10 cellular contexts compared by ENCODE assay signal in genomic region chr21:39660191-39660590, GRCh38. TPM values are rescaled to one million over a fixed set of nuclear protein-coding genes. Genes with fewer than 3 reads are reported as not detected.
DNase-seq lines count a peak whose midpoint lies in the region; ATAC-seq and TF ChIP-seq lines count a peak whose summit lies in the region.
"Had no signal": no experiment of that assay in that cellular context is flagged by ENCODE, and none has a peak within 500 bp of the region (broad histone marks: within the 10 kb centered on the region; RNA-seq: fewer than 3 reads in every experiment).

No MANE protein-coding gene starts in this region.

- H3K4me3 ChIP-seq in neural progenitor cell = no peak overlapping the region
- H3K4me3 ChIP-seq: skin epidermis had no signal

- no peak overlapping the region for H3K9ac ChIP-seq in neural progenitor cell

- no peaks in the 10 kb centered on the region for H4K20me1 ChIP-seq in neural progenitor cell (ENCODE audit: low read depth)

- no peak for TF ChIP-seq CTCF in mesothelial cell of epicardium (IDR thresholded peaks at IDR 0.05; ENCODE audit: unreplicated experiment)
- no peak for TF ChIP-seq CTCF in neural progenitor cell (IDR thresholded peaks at IDR 0.05)

- H3K4me1 ChIP-seq in neural progenitor cell = peaks cover 12% of the 10 kb centered on the region

- H3K4me1 Mint-ChIP-seq in mesothelial cell of epicardium (peaks cover 28% of the 10 kb centered on the region), neural progenitor cell (peaks cover 14% of the 10 kb centered on the region)

- no peaks in the 10 kb centered on the region for H3K36me3 ChIP-seq in neural progenitor cell

- no peaks in the 10 kb centered on the region for H3K9me3 ChIP-seq in neural progenitor cell (ENCODE audit: low read depth)

- no peaks in the 10 kb centered on the region for H3F3A ChIP-seq in neural progenitor cell (ENCODE audit: low read depth)

- DNase-seq in COR-L47 (lab: John Stamatoyannopoulos, UW) (peak; percentile 95), NCI-H1105 (lab: John Stamatoyannopoulos, UW) (peak; percentile 84), astrocyte of the hippocampus (ENCODE audit: low read depth, low spot score) (peak; percentile 68), mesothelial cell of epicardium (ENCODE audit: low spot score in 2 of 2, unreplicated experiment in 2 of 2) (no peak), neural progenitor cell (ENCODE audit: low spot score) (no peak)
- DNase-seq: activated naive CD4-positive, alpha-beta T cell had no signal

- no peak overlapping the region for H3K4me2 ChIP-seq in neural progenitor cell

- H3K27ac ChIP-seq in neural progenitor cell = no peak overlapping the region
- H3K27ac ChIP-seq: skin epidermis had no signal

- H3K27me3 ChIP-seq in neural progenitor cell = no peaks in the 10 kb centered on the region

- H3K36me3 Mint-ChIP-seq in mesothelial cell of epicardium (peaks cover 25% of the 10 kb centered on the region), neural progenitor cell (peaks cover 8% of the 10 kb centered on the region)

- ATAC-seq in GM21786 (IDR thresholded peaks at IDR 0.05; ENCODE audit: unreplicated experiment) (no peak), HG03439 (IDR thresholded peaks at IDR 0.05; ENCODE audit: unreplicated experiment) (no peak), HG03354 (IDR thresholded peaks at IDR 0.05; ENCODE audit: poor library complexity, severe bottlenecking, unreplicated experiment) (no peak)

- no peaks in the 10 kb centered on the region for H3K79me2 ChIP-seq in neural progenitor cell (ENCODE audit: low read depth)

- no peak overlapping the region for H2AFZ ChIP-seq in neural progenitor cell (replicated peaks)

- H3K27ac Mint-ChIP-seq in mesothelial cell of epicardium (peak overlapping the region; percentile 97), neural progenitor cell (no peak overlapping the region)

- no peaks in the 10 kb centered on the region for H3K9me3 Mint-ChIP-seq in mesothelial cell of epicardium
- peaks cover 2% of the 10 kb centered on the region for H3K9me3 Mint-ChIP-seq in neural progenitor cell

- H3K4me3 Mint-ChIP-seq in mesothelial cell of epicardium (peak overlapping the region; percentile 5), neural progenitor cell (no peak overlapping the region)

- no peaks in the 10 kb centered on the region for H3K27me3 Mint-ChIP-seq in mesothelial cell of epicardium (ENCODE audit: low read depth)
- H3K27me3 Mint-ChIP-seq in neural progenitor cell (ENCODE audit: insufficient read depth, low read depth) = peaks cover 20% of the 10 kb centered on the region

RNA-seq across cellular contexts. Expression of gene B3GALT5, which starts 47.5 kb away (rescaled TPM):
- total RNA-seq in mesothelial cell of epicardium (6.4 to 6.9 TPM (median 6.8 TPM) in 3 replicates), neural progenitor cell (ENCODE audit: low replicate concordance) (1.3 and 1.5 TPM in 2 replicates)

Comparison
In these comparisons a context has a peak if more than half of its experiments do, and no peak if none do; other contexts are left out.
1. DNase-seq: peak in COR-L47 (single experiment), NCI-H1105 (single experiment) and astrocyte of the hippocampus (single experiment); none in mesothelial cell of epicardium (0 of 2) and neural progenitor cell (single experiment).